In the genomic region with DNA sequence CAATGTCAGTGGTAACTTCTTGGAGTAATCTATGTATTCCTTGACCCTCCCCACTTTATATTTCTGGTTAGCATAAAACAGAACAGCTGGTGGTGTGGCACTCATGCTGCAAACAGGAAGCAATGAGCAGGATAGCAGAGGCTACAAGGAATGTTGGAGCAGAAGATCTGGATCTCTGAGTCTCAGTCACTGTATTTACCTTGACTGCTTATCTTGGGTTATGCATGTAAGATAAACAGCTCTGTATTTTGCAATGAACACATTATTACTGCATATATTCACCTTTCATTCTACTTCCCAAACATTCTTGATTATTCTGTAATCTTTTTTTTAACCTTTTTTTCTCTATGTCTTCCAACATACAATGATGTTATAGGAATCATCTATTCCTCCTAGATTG, we compare ENCODE assay signal across 9 cellular contexts.
"Had no signal": no experiment of that assay in that cellular context is flagged by ENCODE, and none has a peak within 500 bp of the region (broad histone marks: within the 10 kb centered on the region; RNA-seq: fewer than 3 reads in every experiment).

No MANE protein-coding gene starts in this region.

- H3K4me1 ChIP-seq: HAP-1 had no signal

- H3K4me3 ChIP-seq: GM23338, HAP-1 had no signal

- H3K36me3 ChIP-seq: HAP-1 had no signal

- H3K9ac ChIP-seq: KMS-11 had no signal

- DNase-seq: H7, HFFc6, KBM-7 had no signal

- H3K4me2 ChIP-seq: GM23338, KMS-11 had no signal

- H3K9me3 ChIP-seq: HAP-1 had no signal

- ATAC-seq: GM23338, HCT116, HepG2 had no signal

- H3K27ac ChIP-seq: HL-60, KMS-11 had no signal
